ENCODE assay signal across 20 cellular contexts in the genomic region with DNA sequence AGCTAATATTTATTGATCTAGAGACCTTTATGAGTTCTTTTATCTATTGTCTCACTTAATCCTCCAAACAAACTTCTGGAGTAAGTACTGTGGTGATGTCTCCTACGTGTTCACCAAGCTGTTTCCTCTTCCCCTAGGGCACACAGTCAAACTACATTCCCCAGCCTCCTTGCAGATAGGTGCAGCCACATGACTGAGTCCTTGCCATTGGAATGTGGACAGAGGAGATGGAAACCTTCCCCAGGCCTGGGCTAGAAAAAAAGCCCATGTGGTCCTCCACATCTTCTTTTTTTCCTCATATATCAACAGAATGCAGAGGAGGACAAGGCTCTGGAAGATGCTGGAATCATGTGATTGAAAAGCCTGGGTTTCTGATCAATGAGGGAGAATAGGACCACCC.
A peak's percentile ranks its signal among the peaks of the same experiment; 100 is the strongest.
DNase-seq lines count a peak whose midpoint lies in the region; ATAC-seq and TF ChIP-seq lines count a peak whose summit lies in the region.
"Had no signal": no experiment of that assay in that cellular context is flagged by ENCODE, and none has a peak within 500 bp of the region (broad histone marks: within the 10 kb centered on the region; RNA-seq: fewer than 3 reads in every experiment).

No MANE protein-coding gene starts in this region.

- H3K4me2 ChIP-seq in parathyroid adenoma (ENCODE audit: low read length): no peak overlapping the region

- peaks cover 50% of the 10 kb centered on the region for H3K4me1 Mint-ChIP-seq in stimulated activated naive CD8-positive, alpha-beta T cell treated with anti-CD3 and anti-CD28 coated beads, Interleukin-15, amount 100 ng/mL, for 72 hours

- no peak overlapping the region for H3K4me3 Mint-ChIP-seq in stimulated activated naive CD8-positive, alpha-beta T cell treated with anti-CD3 and anti-CD28 coated beads, Interleukin-15, amount 100 ng/mL, for 72 hours
- H3K4me3 Mint-ChIP-seq: activated CD4-positive, alpha-beta memory T cell treated with anti-CD3 and anti-CD28 coated beads for 36 hours; activated naive CD4-positive, alpha-beta T cell treated with anti-CD3 and anti-CD28 coated beads, Interleukin-2, amount 10 ng/mL, durations not matched to agents 7 days and 5 days; stimulated activated naive CD8-positive, alpha-beta T cell treated with anti-CD3 and anti-CD28 coated beads, Interleukin-15, Interleukin-2, amounts not matched to agents 100 ng/mL and 50 ng/mL, for 24 hours had no signal

- no peaks in the 10 kb centered on the region for H3K27me3 Mint-ChIP-seq in stimulated activated naive CD8-positive, alpha-beta T cell treated with anti-CD3 and anti-CD28 coated beads, Interleukin-15, amount 100 ng/mL, for 72 hours
- H3K27me3 Mint-ChIP-seq: activated CD4-positive, alpha-beta memory T cell treated with anti-CD3 and anti-CD28 coated beads for 36 hours; activated naive CD4-positive, alpha-beta T cell treated with anti-CD3 and anti-CD28 coated beads, Interleukin-2, amount 10 ng/mL, durations not matched to agents 7 days and 5 days; stimulated activated naive CD8-positive, alpha-beta T cell treated with anti-CD3 and anti-CD28 coated beads, Interleukin-15, Interleukin-2, amounts not matched to agents 100 ng/mL and 50 ng/mL, for 24 hours had no signal

- TF ChIP-seq EP300 in Ishikawa (IDR thresholded peaks at IDR 0.05; ENCODE audit: borderline replicate concordance): no peak

- H3K79me2 ChIP-seq in parathyroid adenoma: no peaks in the 10 kb centered on the region

- H3K27me3 ChIP-seq in parathyroid adenoma (ENCODE audit: control insufficient read depth, insufficient read depth, low read length): no peaks in the 10 kb centered on the region
- H3K27me3 ChIP-seq: left lung, upper lobe of right lung had no signal

- no peak overlapping the region for H3K27ac ChIP-seq in parathyroid adenoma
- H3K27ac ChIP-seq: 22Rv1, left lung, upper lobe of right lung, WERI-Rb-1 had no signal

- H3K9me3 Mint-ChIP-seq in stimulated activated naive CD8-positive, alpha-beta T cell treated with anti-CD3 and anti-CD28 coated beads, Interleukin-15, amount 100 ng/mL, for 72 hours: no peaks in the 10 kb centered on the region
- H3K9me3 Mint-ChIP-seq: activated CD4-positive, alpha-beta memory T cell treated with anti-CD3 and anti-CD28 coated beads for 36 hours; activated naive CD4-positive, alpha-beta T cell treated with anti-CD3 and anti-CD28 coated beads, Interleukin-2, amount 10 ng/mL, durations not matched to agents 7 days and 5 days; stimulated activated naive CD8-positive, alpha-beta T cell treated with anti-CD3 and anti-CD28 coated beads, Interleukin-15, Interleukin-2, amounts not matched to agents 100 ng/mL and 50 ng/mL, for 24 hours had no signal

- H3K9ac ChIP-seq in parathyroid adenoma: no peak overlapping the region

- H3K4me3 ChIP-seq in epithelial cell of esophagus (ENCODE audit: low read length) (no peak overlapping the region), parathyroid adenoma (ENCODE audit: low read depth, low read length) (no peak overlapping the region)
- H3K4me3 ChIP-seq: left lung, mucosa of descending colon, upper lobe of right lung had no signal

- peak overlapping the region; percentile 1 for H2AFZ ChIP-seq in parathyroid adenoma

- peaks cover 24% of the 10 kb centered on the region for H3K4me1 ChIP-seq in parathyroid adenoma
- H3K4me1 ChIP-seq: upper lobe of right lung had no signal

- DNase-seq in SIG-M5 treated with dmso at 0.1 percent for 504 hours (lab: John Stamatoyannopoulos, UW; ENCODE audit: unreplicated experiment) (peak; percentile 10), SIG-M5 (lab: John Stamatoyannopoulos, UW) (no peak), epithelial cell of esophagus (ENCODE audit: low read depth) (peak; percentile 94), NOMO-1 treated with dmso at 0.1 percent for 144 hours (lab: John Stamatoyannopoulos, UW; ENCODE audit: unreplicated experiment) (no peak)
- DNase-seq in stimulated activated naive CD8-positive, alpha-beta T cell treated with anti-CD3 and anti-CD28 coated beads, Interleukin-15, amount 100 ng/mL, for 72 hours: no peak
- DNase-seq: activated CD4-positive, alpha-beta memory T cell treated with anti-CD3 and anti-CD28 coated beads for 36 hours; activated naive CD4-positive, alpha-beta T cell treated with anti-CD3 and anti-CD28 coated beads, Interleukin-2, amount 10 ng/mL, durations not matched to agents 7 days and 5 days; left lung; mucosa of descending colon; NCI-H1694; NCI-H774; small intestine; stimulated activated CD4-positive, alpha-beta T cell treated with anti-CD3 and anti-CD28 coated beads, Interleukin-4, amount 100 ng/mL, for 24 hours; upper lobe of right lung; WERI-Rb-1 had no signal

- TF ChIP-seq CTCF in epithelial cell of esophagus (IDR thresholded peaks at IDR 0.05; ENCODE audit: insufficient read depth, low read depth, low read length, missing control alignments) (no peak), parathyroid adenoma (IDR thresholded peaks at IDR 0.05) (no peak)

- TF ChIP-seq RAD21 in Ishikawa (IDR thresholded peaks at IDR 0.05; ENCODE audit: low read depth): no peak

- peak overlapping the region in 1 of 2 donors; percentile 82 for H3K27ac Mint-ChIP-seq in stimulated activated naive CD8-positive, alpha-beta T cell treated with anti-CD3 and anti-CD28 coated beads, Interleukin-15, amount 100 ng/mL, for 72 hours
- H3K27ac Mint-ChIP-seq: activated CD4-positive, alpha-beta memory T cell treated with anti-CD3 and anti-CD28 coated beads for 36 hours; activated naive CD4-positive, alpha-beta T cell treated with anti-CD3 and anti-CD28 coated beads, Interleukin-2, amount 10 ng/mL, durations not matched to agents 7 days and 5 days; stimulated activated naive CD8-positive, alpha-beta T cell treated with anti-CD3 and anti-CD28 coated beads, Interleukin-15, Interleukin-2, amounts not matched to agents 100 ng/mL and 50 ng/mL, for 24 hours had no signal

- ATAC-seq in HG03196 (IDR thresholded peaks at IDR 0.05; ENCODE audit: unreplicated experiment): no peak
- no peak for ATAC-seq in stimulated activated naive CD8-positive, alpha-beta T cell treated with anti-CD3 and anti-CD28 coated beads, Interleukin-15, amount 100 ng/mL, for 72 hours
- ATAC-seq: left lung, mucosa of descending colon had no signal

- no peaks in the 10 kb centered on the region for H3K36me3 ChIP-seq in parathyroid adenoma (ENCODE audit: control insufficient read depth, insufficient read depth, low read length)
- H3K36me3 ChIP-seq: left lung, upper lobe of right lung, WERI-Rb-1 had no signal

- H3K9me3 ChIP-seq in parathyroid adenoma (ENCODE audit: control insufficient read depth, low read length): no peaks in the 10 kb centered on the region
- H3K9me3 ChIP-seq: left lung, mucosa of descending colon, upper lobe of right lung had no signal

TF ChIP-seq in Ishikawa, 13 proteins besides CTCF, POLR2A, EP300 and RAD21:
- TF ChIP-seq YY1 (IDR thresholded peaks at IDR 0.05; ENCODE audit: low read depth): no peak
- TF ChIP-seq, protein P1, sequence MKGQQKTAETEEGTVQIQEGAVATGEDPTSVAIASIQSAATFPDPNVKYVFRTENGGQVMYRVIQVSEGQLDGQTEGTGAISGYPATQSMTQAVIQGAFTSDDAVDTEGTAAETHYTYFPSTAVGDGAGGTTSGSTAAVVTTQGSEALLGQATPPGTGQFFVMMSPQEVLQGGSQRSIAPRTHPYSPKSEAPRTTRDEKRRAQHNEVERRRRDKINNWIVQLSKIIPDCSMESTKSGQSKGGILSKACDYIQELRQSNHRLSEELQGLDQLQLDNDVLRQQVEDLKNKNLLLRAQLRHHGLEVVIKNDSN (IDR thresholded peaks at IDR 0.05): peak; percentile 12; the same call in 1 of the 2 replicates

Comparison
In these comparisons a context has a peak if more than half of its experiments do, and no peak if none do; other contexts are left out.
1. DNase-seq: peak in SIG-M5 treated with dmso at 0.1 percent for 504 hours (single experiment) and epithelial cell of esophagus (single experiment); none in SIG-M5 (single experiment), NOMO-1 treated with dmso at 0.1 percent for 144 hours (single experiment) and stimulated activated naive CD8-positive, alpha-beta T cell treated with anti-CD3 and anti-CD28 coated beads, Interleukin-15, amount 100 ng/mL, for 72 hours (0 of 2).